Comparison of ENCODE assay signal across 8 cellular contexts in genomic region chr5:176446884-176447537, GRCh38. TPM values are rescaled to one million over a fixed set of nuclear protein-coding genes. Genes with fewer than 3 reads are reported as not detected.
DNase-seq lines count a peak whose midpoint lies in the region; ATAC-seq and TF ChIP-seq lines count a peak whose summit lies in the region.

No MANE protein-coding gene starts in this region.

- peak overlapping the region; percentile 88 to 94 for H3K4me3 ChIP-seq in ascending aorta
- H3K4me3 ChIP-seq in iPS-20b (ENCODE audit: low read length) = peak overlapping the region; percentile 92

- ATAC-seq in stimulated activated naive CD8-positive, alpha-beta T cell treated with anti-CD3 and anti-CD28 coated beads, Interleukin-15, Interleukin-2, amounts not matched to agents 100 U/mL and 50 U/mL, for 24 hours = no peak

- H3K27ac ChIP-seq in ascending aorta = peak overlapping the region; percentile 91 to 92
- H3K27ac ChIP-seq in iPS-20b (ENCODE audit: low read length) = peak overlapping the region; percentile 75

- H3K27me3 ChIP-seq in ascending aorta (no peaks in the 10 kb centered on the region), iPS-20b (ENCODE audit: insufficient read depth, low read length) (no peaks in the 10 kb centered on the region)

- H3K4me1 ChIP-seq in ascending aorta = peaks cover 6 to 17% of the 10 kb centered on the region in 2 donors
- peaks cover 2% of the 10 kb centered on the region for H3K4me1 ChIP-seq in iPS-20b (ENCODE audit: insufficient read depth, low read length)

- TF ChIP-seq CTCF in ascending aorta (IDR thresholded peaks at IDR 0.05) = no peak

- peak overlapping the region; percentile 94 for H3K9ac ChIP-seq in iPS-20b (ENCODE audit: low read depth, low read length)

- H3K36me3 ChIP-seq in ascending aorta = no peaks in the 10 kb centered on the region
- 0 out of 2 replicates have a peak, but pooled peaks cover 3% of the 10 kb centered on the region for H3K36me3 ChIP-seq in iPS-20b (ENCODE audit: insufficient read depth, low read depth, low read length)

- intact Hi-C loops in ascending aorta (cut with DNase I) = loop anchor here (10.0 kb wide), 1 partner anchor 198 kb away; the partner anchor contains the start of gene TSPAN17

- peak; percentile 20 for DNase-seq in ELR (ENCODE audit: low read depth)
- peak; percentile 3 for DNase-seq in M059J (ENCODE audit: low read depth)
- DNase-seq in ascending aorta (ENCODE audit: low spot score in 2 of 2) = peak in 1 of 2 donors; percentile 64
- peak; percentile 26 for DNase-seq in stimulated activated naive CD8-positive, alpha-beta T cell treated with anti-CD3 and anti-CD28 coated beads, Interleukin-15, Interleukin-2, amounts not matched to agents 100 U/mL and 50 U/mL, for 24 hours
- no peak for DNase-seq in T1000 (lab: John Stamatoyannopoulos, UW)
- DNase-seq in kidney tubule cell (ENCODE audit: low spot score) = no peak
- no peak for DNase-seq in activated gamma-delta T cell treated with Interleukin-2 at 50 U/mL for 16 hours

- H3K9me3 ChIP-seq in ascending aorta (no peaks in the 10 kb centered on the region), iPS-20b (ENCODE audit: insufficient read depth, low read depth, low read length) (no peaks in the 10 kb centered on the region)

RNA-seq across cellular contexts. Expression of gene FAF2, which starts 1.2 kb away (rescaled TPM):
- total RNA-seq in M059J (2014; rRNA removed; shearing (Covaris generic)) = 46.1 and 55.5 TPM in 2 replicates
- 18.7 TPM for total RNA-seq in ascending aorta

RNA-seq across cellular contexts. Expression of gene CLTB, which starts 30.7 kb away (rescaled TPM):
- total RNA-seq in M059J (2014; rRNA removed; shearing (Covaris generic)) = 76.4 and 97.8 TPM in 2 replicates
- total RNA-seq in ascending aorta = 189 TPM

RNA-seq across cellular contexts. Expression of gene HIGD2A, which starts 58.5 kb away (rescaled TPM):
- total RNA-seq in M059J (2014; rRNA removed; shearing (Covaris generic)) = 99.0 and 121 TPM in 2 replicates
- 36.7 TPM for total RNA-seq in ascending aorta

RNA-seq across cellular contexts. Expression of gene NOP16, which starts 58.6 kb away (rescaled TPM):
- total RNA-seq in M059J (2014; rRNA removed; shearing (Covaris generic)) = 14.0 and 19.7 TPM in 2 replicates
- not detected for total RNA-seq in ascending aorta

Comparison
In these comparisons a context has a peak if more than half of its experiments do, and no peak if none do; other contexts are left out.
1. DNase-seq: peak in ELR (single experiment), M059J (single experiment) and stimulated activated naive CD8-positive, alpha-beta T cell treated with anti-CD3 and anti-CD28 coated beads, Interleukin-15, Interleukin-2, amounts not matched to agents 100 U/mL and 50 U/mL, for 24 hours (single experiment); none in T1000 (single experiment), kidney tubule cell (single experiment) and activated gamma-delta T cell treated with Interleukin-2 at 50 U/mL for 16 hours (single experiment).